Comparison of ENCODE assay signal across 8 cellular contexts in the genomic region with DNA sequence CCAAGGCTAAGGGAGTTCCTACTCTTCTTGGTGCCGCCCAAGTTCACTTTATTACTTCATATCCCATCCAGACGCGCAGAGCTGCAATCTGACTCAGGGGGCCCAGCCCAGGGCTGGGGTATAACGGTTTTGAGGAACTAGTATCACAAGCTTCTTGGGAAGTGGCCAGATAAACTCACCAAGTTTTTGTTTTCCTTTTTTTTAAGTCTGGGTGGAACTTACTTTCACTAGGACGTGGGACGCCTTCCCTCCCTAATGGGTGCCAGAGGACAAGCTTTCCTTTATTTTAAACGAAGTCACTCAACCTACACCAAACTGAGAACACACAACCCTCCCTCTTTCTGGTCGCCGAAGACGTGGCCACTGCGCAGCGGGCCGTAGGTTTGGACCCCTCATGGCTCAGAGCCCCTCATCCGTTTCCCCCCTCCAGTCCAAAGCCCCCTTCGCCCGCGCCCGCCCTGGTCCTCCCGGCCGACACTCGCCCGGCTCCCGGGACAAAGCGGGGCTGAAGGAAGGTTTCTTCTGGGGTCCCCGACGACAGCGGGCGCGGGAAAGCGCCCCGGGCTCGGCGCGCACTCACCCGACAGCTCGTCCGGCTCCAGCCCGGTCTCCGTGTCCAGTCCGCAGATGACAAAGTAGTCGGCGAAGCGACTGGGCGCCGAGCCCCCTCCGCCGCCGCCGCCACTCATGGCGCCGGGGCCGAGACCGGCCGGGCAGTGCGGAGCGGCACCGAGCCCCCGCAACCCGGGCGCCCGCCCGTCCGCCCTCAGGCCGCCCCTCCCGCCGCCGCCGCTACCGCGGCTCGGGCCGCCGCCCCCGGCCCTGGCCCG. TPM values are rescaled to one million over a fixed set of nuclear protein-coding genes. Genes with fewer than 3 reads are reported as not detected.
DNase-seq lines count a peak whose midpoint lies in the region; ATAC-seq and TF ChIP-seq lines count a peak whose summit lies in the region.

No MANE protein-coding gene starts in this region.

- DNase-seq in RWPE1 (ENCODE audit: low spot score) (peak; percentile 43), amniotic stem cell (lab: John Stamatoyannopoulos, UW) (peak; percentile 70), left cardiac atrium (peak; percentile 79), NCI-H526 treated with DMSO at 0.1 percent for 48 hours (lab: John Stamatoyannopoulos, UW) (no peak)

- peak overlapping the region; percentile 80 for H2AFZ ChIP-seq in parathyroid adenoma

- intact Hi-C loops in left cardiac atrium (cut with DNase I): loop anchor here in 1 of 2 donors (5.0 to 10.0 kb wide), 2 partner anchors 52 to 120 kb away; a partner anchor contains a TSS

- POLR2A ChIA-PET in RWPE1 (lab: Yijun Ruan, JAX; ENCODE audit: low non-redundant PET): interaction anchor here (0.6 to 0.7 kb wide), 2 partner anchors 9 to 121 kb away, joined by 3 to 4 read pairs; no protein-coding TSS in a partner anchor

- H3K9me3 ChIP-seq in parathyroid adenoma (ENCODE audit: control insufficient read depth, low read length): no peaks in the 10 kb centered on the region

- peak; percentile 4 for ATAC-seq in GM18499 (IDR thresholded peaks at IDR 0.05; ENCODE audit: insufficient read depth, unreplicated experiment)
- ATAC-seq in HG03103 (IDR thresholded peaks at IDR 0.05; ENCODE audit: low read depth, unreplicated experiment): peak; percentile 12
- ATAC-seq in left cardiac atrium: peak; percentile 51 to 81

- H3K27ac ChIP-seq in 22Rv1 (peak overlapping the region; percentile 65), RWPE1 (peak overlapping the region; percentile 86), parathyroid adenoma (peak overlapping the region; percentile 68)

- CTCF ChIA-PET in RWPE1 (lab: Yijun Ruan, JAX): interaction anchor here (0.6 to 0.7 kb wide), 3 partner anchors 353 to 812 kb away, joined by 3 to 5 read pairs (median 4); no protein-coding TSS in a partner anchor

- no peaks in the 10 kb centered on the region for H3K27me3 ChIP-seq in parathyroid adenoma (ENCODE audit: control insufficient read depth, insufficient read depth, low read length)

- no peak overlapping the region for H3K9ac ChIP-seq in parathyroid adenoma

- peaks cover under 1% of the 10 kb centered on the region for H3K79me2 ChIP-seq in parathyroid adenoma

- H3K4me2 ChIP-seq in parathyroid adenoma (ENCODE audit: low read length): peak overlapping the region; percentile 74

- no peaks in the 10 kb centered on the region for H3K36me3 ChIP-seq in parathyroid adenoma (ENCODE audit: control insufficient read depth, insufficient read depth, low read length)

- no peaks in the 10 kb centered on the region for H3K4me1 ChIP-seq in parathyroid adenoma

- H3K4me3 ChIP-seq in parathyroid adenoma (ENCODE audit: low read depth, low read length): peak overlapping the region; percentile 64

- TF ChIP-seq CTCF in 22Rv1 (IDR thresholded peaks at IDR 0.05) (no peak), RWPE1 (conservative IDR thresholded peaks at IDR 0.05; ENCODE audit: low read depth) (no peak), parathyroid adenoma (IDR thresholded peaks at IDR 0.05) (no peak)

RNA-seq across cellular contexts. Expression of a gene that starts 0.6 kb away (rescaled TPM):
- 10 to 100 TPM; 71.5 to 90.0 TPM for total RNA-seq in left cardiac atrium

RNA-seq across cellular contexts. Expression of a gene that starts 49.8 kb away (rescaled TPM):
- total RNA-seq in left cardiac atrium: 10 to 100 TPM; 18.3 to 20.7 TPM

Comparison
In these comparisons a context has a peak if more than half of its experiments do, and no peak if none do; other contexts are left out.
1. ATAC-seq: peak in every context shown above with its lines; median percentile 66 in left cardiac atrium; 12 in HG03103; 4 in GM18499.